ENCODE assay signal across 8 cellular contexts in genomic region chr18:57881818-57882413, GRCh38.
DNase-seq lines count a peak whose midpoint lies in the region; ATAC-seq and TF ChIP-seq lines count a peak whose summit lies in the region.

No MANE protein-coding gene starts in this region.

- intact Hi-C loops in heart left ventricle (cut with DNase I) (loop anchor here (2.0 to 10.0 kb wide), 8 partner anchors 160 to 257 kb away; partner anchors contain the start of genes NEDD4L (in 4 of the 10) and NARS1 (in 1 of the 10)), psoas muscle (cut with DNase I) (loop anchor here (5.0 to 10.0 kb wide), 3 partner anchors 160 to 243 kb away; partner anchors contain the start of gene NEDD4L (in 1 of the 2))

- H3K4me1 Mint-ChIP-seq in activated naive CD8-positive, alpha-beta T cell treated with anti-CD3 and anti-CD28 coated beads, Interleukin-2, amount 10 ng/mL, durations not matched to agents 7 days and 5 days = peaks cover 3% of the 10 kb centered on the region

- H3K36me3 ChIP-seq in DND-41 (ENCODE audit: insufficient read depth, low read length) (no peaks in the 10 kb centered on the region), HAP-1 (replicated peaks) (no peaks in the 10 kb centered on the region), heart left ventricle (no peaks in the 10 kb centered on the region), psoas muscle (ENCODE audit: insufficient read depth in 1 of 2, low read depth in 1 of 2) (no peaks in the 10 kb centered on the region)

- H3K4me1 ChIP-seq in DND-41 (ENCODE audit: insufficient read depth, low read length) (no peaks in the 10 kb centered on the region), HAP-1 (peaks cover 5% of the 10 kb centered on the region), heart left ventricle (peaks cover 0 to 5% (median 0%) of the 10 kb centered on the region in 12 donors), psoas muscle (no peaks in the 10 kb centered on the region)

- H3K9ac ChIP-seq in DND-41 (ENCODE audit: low read depth, low read length) = no peak overlapping the region

- peaks cover 9% of the 10 kb centered on the region for H3K27me3 Mint-ChIP-seq in activated naive CD8-positive, alpha-beta T cell treated with anti-CD3 and anti-CD28 coated beads, Interleukin-2, amount 10 ng/mL, durations not matched to agents 7 days and 5 days

- 41 to 44% (median 41%) methylated on average over 10 of the region's 10 CpGs for WGBS in heart left ventricle, 4 donors
- 40 to 45% (median 42%) methylated on average over 10 of the region's 10 CpGs for WGBS in psoas muscle, 3 donors

- no peak overlapping the region for H3K4me3 Mint-ChIP-seq in activated naive CD8-positive, alpha-beta T cell treated with anti-CD3 and anti-CD28 coated beads, Interleukin-2, amount 10 ng/mL, durations not matched to agents 7 days and 5 days

- POLR2A ChIA-PET in activated naive CD8-positive, alpha-beta T cell treated with anti-CD3 and anti-CD28 coated beads, Interleukin-2, amount 10 ng/mL, durations not matched to agents 7 days and 5 days (lab: Charles Lee) = interaction anchor here (0.5 to 1.0 kb wide), 2 partner anchors 252 to 254 kb away, joined by 4 read pairs; no protein-coding TSS in a partner anchor

- no peaks in the 10 kb centered on the region for H3K27me3 ChIP-seq in DND-41 (ENCODE audit: insufficient read depth, low read length, poor library complexity)
- no peaks in the 10 kb centered on the region for H3K27me3 ChIP-seq in HAP-1 (ENCODE audit: low read depth)
- H3K27me3 ChIP-seq in heart left ventricle = no peaks in the 10 kb centered on the region
- no peaks in the 10 kb centered on the region for H3K27me3 ChIP-seq in psoas muscle (ENCODE audit: insufficient read depth in 3 of 3, low read length in 2 of 3)

- no peak overlapping the region for H3K4me2 ChIP-seq in DND-41 (ENCODE audit: insufficient read depth, low read length)

- H3K36me3 Mint-ChIP-seq in activated naive CD8-positive, alpha-beta T cell treated with anti-CD3 and anti-CD28 coated beads, Interleukin-2, amount 10 ng/mL, durations not matched to agents 7 days and 5 days = peaks cover 2% of the 10 kb centered on the region

- in situ Hi-C loops in HAP-1 (cut with MboI; ENCODE audit: low sequenced_read_pairs) = loop anchor here (10.0 to 25.0 kb wide), 2 partner anchors 243 to 305 kb away; no protein-coding TSS in a partner anchor

- TF ChIP-seq CTCF in DND-41 (IDR thresholded peaks at IDR 0.05; ENCODE audit: borderline replicate concordance, extremely low read depth, low read length, poor library complexity, severe bottlenecking) (peak; percentile 92), heart left ventricle (IDR thresholded peaks at IDR 0.05) (peak; percentile 83 to 95 (median 89)), psoas muscle (IDR thresholded peaks at IDR 0.05) (peak; percentile 88)

- H3K27ac Mint-ChIP-seq in activated naive CD8-positive, alpha-beta T cell treated with anti-CD3 and anti-CD28 coated beads, Interleukin-2, amount 10 ng/mL, durations not matched to agents 7 days and 5 days = no peak overlapping the region

- peaks cover 9% of the 10 kb centered on the region for H3K9me3 Mint-ChIP-seq in activated naive CD8-positive, alpha-beta T cell treated with anti-CD3 and anti-CD28 coated beads, Interleukin-2, amount 10 ng/mL, durations not matched to agents 7 days and 5 days

- no peak overlapping the region for H3K27ac ChIP-seq in DND-41 (ENCODE audit: low read length)
- no peak overlapping the region for H3K27ac ChIP-seq in heart left ventricle
- H3K27ac ChIP-seq in psoas muscle = no peak overlapping the region

- H3K4me3 ChIP-seq in DND-41 (ENCODE audit: low read depth in 1 of 2, low read length in 2 of 2) = no peak overlapping the region
- H3K4me3 ChIP-seq in HAP-1 = no peak overlapping the region
- no peak overlapping the region for H3K4me3 ChIP-seq in heart left ventricle
- no peak overlapping the region for H3K4me3 ChIP-seq in psoas muscle

- no peak for TF ChIP-seq POLR2A in heart left ventricle (IDR thresholded peaks at IDR 0.05)

- H3K9me3 ChIP-seq in DND-41 (ENCODE audit: insufficient read depth, low read length, severe bottlenecking) = peaks cover 9% of the 10 kb centered on the region
- no peaks in the 10 kb centered on the region for H3K9me3 ChIP-seq in HAP-1
- H3K9me3 ChIP-seq in heart left ventricle = peaks cover 0 to 10% (median 0%) of the 10 kb centered on the region in 12 donors
- H3K9me3 ChIP-seq in psoas muscle = no peaks in the 10 kb centered on the region

- ATAC-seq in DND-41 (ENCODE audit: insufficient read depth, low read depth) (peak; percentile 97), SK-N-SH treated with all-trans-retinoic acid at 6 μM for 48 hours (peak; percentile 100), heart left ventricle (peak; percentile 77 to 94 (median 88)), psoas muscle (peak; percentile 73 to 84 (median 82)), HG03457 (IDR thresholded peaks at IDR 0.05; ENCODE audit: unreplicated experiment) (no peak)
- ATAC-seq in activated naive CD8-positive, alpha-beta T cell treated with anti-CD3 and anti-CD28 coated beads, Interleukin-2, amount 10 ng/mL, durations not matched to agents 7 days and 5 days (ENCODE audit: low read depth) = peak; percentile 88

- no peak overlapping the region for H2AFZ ChIP-seq in DND-41 (ENCODE audit: low read depth, low read length)

- no peaks in the 10 kb centered on the region for H3K79me2 ChIP-seq in DND-41 (ENCODE audit: insufficient read depth, low read length)

- peak; percentile 55 for DNase-seq in DND-41
- DNase-seq in HAP-1 (ENCODE audit: low spot score in 2 of 2) = peak; percentile 73 to 77
- peak; percentile 82 for DNase-seq in NCI-H1092 treated with DMSO at 0.1 percent for 48 hours (lab: John Stamatoyannopoulos, UW)
- DNase-seq in activated naive CD8-positive, alpha-beta T cell treated with anti-CD3 and anti-CD28 coated beads, Interleukin-2, amount 10 ng/mL, durations not matched to agents 7 days and 5 days = peak; percentile 56
- DNase-seq in heart left ventricle = peak; percentile 35 to 65 (median 62)
- DNase-seq in psoas muscle = peak; percentile 52 to 59

- no peaks in the 10 kb centered on the region for H4K20me1 ChIP-seq in DND-41 (ENCODE audit: insufficient read depth, low read length)

TF ChIP-seq in SK-N-SH treated with all-trans-retinoic acid at 6 μM for 48 hours, 23 proteins besides CTCF, POLR2A, EP300 and RAD21:
- TF ChIP-seq TOX (CRISPR knock-in tag; IDR thresholded peaks at IDR 0.05; ENCODE audit: borderline replicate concordance) (no peak), ZFP30 (CRISPR knock-in tag; IDR thresholded peaks at IDR 0.05) (no peak)
TF ChIP-seq in SK-N-SH treated with all-trans-retinoic acid at 6 μM for 48 hours: peak in this region for 0.
